17 cellular contexts compared by ENCODE assay signal in genomic region chr10:103699611-103700435, GRCh38.
A peak's percentile ranks its signal among the peaks of the same experiment; 100 is the strongest.
DNase-seq lines count a peak whose midpoint lies in the region; ATAC-seq, FAIRE-seq and TF ChIP-seq lines count a peak whose summit lies in the region.
"Had no signal": no experiment of that assay in that cellular context is flagged by ENCODE, and none has a peak within 500 bp of the region (broad histone marks: within the 10 kb centered on the region; RNA-seq: fewer than 3 reads in every experiment).

No MANE protein-coding gene starts in this region.

- ATAC-seq in HCT116, result no peak
- ATAC-seq: naive thymus-derived CD4-positive, alpha-beta T cell; stimulated activated naive CD8-positive, alpha-beta T cell treated with anti-CD3 and anti-CD28 coated beads, Interleukin-15, Interleukin-2, amounts not matched to agents 100 U/mL and 50 U/mL, for 24 hours had no signal

- intact Hi-C loops in HCT116 (cut with micrococcal nuclease), result no loop called here

- H3K9me3 ChIP-seq in HCT116 (ENCODE audit: control insufficient read depth in 1 of 2, insufficient read depth in 1 of 2, low read depth in 1 of 2, low read length in 2 of 2) (no peaks in the 10 kb centered on the region), astrocyte (ENCODE audit: insufficient read depth, low read depth, low read length) (peaks cover 8% of the 10 kb centered on the region)

- no peaks in the 10 kb centered on the region for H3K79me2 ChIP-seq in HCT116 (ENCODE audit: insufficient read depth, low read length)
- H3K79me2 ChIP-seq in astrocyte (ENCODE audit: insufficient read depth, low read length), result no peaks in the 10 kb centered on the region

- TF ChIP-seq RAD21 in HCT116 (IDR thresholded peaks at IDR 0.05; ENCODE audit: low read depth), result no peak

- no peak for TF ChIP-seq POLR2A in HCT116 (IDR thresholded peaks at IDR 0.05; ENCODE audit: borderline replicate concordance, extremely low read depth, insufficient read depth, insufficient read length)

- CTCF ChIA-PET in HCT116 (lab: Charles Lee) (interaction anchor here (1.0 to 1.7 kb wide), 6 partner anchors 8 to 101 kb away, joined by 3 to 7 read pairs (median 3); no protein-coding TSS in a partner anchor), HEK293T (lab: Yijun Ruan, JAX) (interaction anchor here (0.8 to 1.0 kb wide), 2 partner anchors 14 to 174 kb away, joined by 3 to 4 read pairs; no protein-coding TSS in a partner anchor)

- H3K9me2 ChIP-seq in HCT116 (ENCODE audit: insufficient read depth), result no peaks in the 10 kb centered on the region

- H2AFZ ChIP-seq in HCT116 (ENCODE audit: low read depth, low read length, poor library complexity, severe bottlenecking), result no peak overlapping the region
- no peak overlapping the region for H2AFZ ChIP-seq in astrocyte (ENCODE audit: low read depth, low read length)

- H3K27ac ChIP-seq in HCT116 (ENCODE audit: low read depth, low read length) (no peak overlapping the region), astrocyte (ENCODE audit: low read depth, low read length) (no peak overlapping the region)

- H3K9me3 Mint-ChIP-seq in astrocyte (ENCODE audit: unreplicated experiment), result no peaks in the 10 kb centered on the region
- H3K9me3 Mint-ChIP-seq: naive thymus-derived CD4-positive, alpha-beta T cell had no signal

- H3K36me3 Mint-ChIP-seq in astrocyte (ENCODE audit: low read depth, unreplicated experiment), result no peaks in the 10 kb centered on the region

- H3K4me3 Mint-ChIP-seq in astrocyte (ENCODE audit: unreplicated experiment), result no peak overlapping the region
- H3K4me3 Mint-ChIP-seq: naive thymus-derived CD4-positive, alpha-beta T cell had no signal

- POLR2A ChIA-PET in HCT116 (lab: Charles Lee), result interaction anchor here (1.4 kb wide), 1 partner anchor 9 kb away, joined by 3 read pairs; no protein-coding TSS in a partner anchor
- POLR2A ChIA-PET in HEK293T (lab: Yijun Ruan, JAX), result no interaction called here

- H3K4me1 ChIP-seq in HCT116 (ENCODE audit: control insufficient read depth in 1 of 2, insufficient read depth in 2 of 2, low read length in 2 of 2) (peaks cover 24 to 34% of the 10 kb centered on the region in 2 experiments), astrocyte (ENCODE audit: insufficient read depth, low read length) (peaks cover 20% of the 10 kb centered on the region)

- BruUV-seq in HCT116 (replicated peaks; lab: Mats Ljungman, UMichigan), result no TSS peak

- H4K20me1 ChIP-seq in HCT116 (ENCODE audit: insufficient read depth), result no peaks in the 10 kb centered on the region
- peaks cover 5% of the 10 kb centered on the region for H4K20me1 ChIP-seq in astrocyte (ENCODE audit: insufficient read depth, low read length)

- peak overlapping the region; percentile 29 for H3K27ac Mint-ChIP-seq in astrocyte (ENCODE audit: unreplicated experiment)
- H3K27ac Mint-ChIP-seq: naive thymus-derived CD4-positive, alpha-beta T cell had no signal

- DNase-seq in HCT116 (ENCODE audit: low read depth, low spot score) (no peak), astrocyte (ENCODE audit: low read depth) (no peak), globus pallidus (ENCODE audit: low spot score) (peak; percentile 90), retinal pigment epithelial cell (ENCODE audit: low read depth) (no peak), NCI-H510A treated with DMSO at 0.1 percent for 48 hours (lab: John Stamatoyannopoulos, UW) (no peak), NK-92 (lab: John Stamatoyannopoulos, UW; ENCODE audit: unreplicated experiment) (no peak), HEK293T (ENCODE audit: extremely low spot score) (no peak)
- DNase-seq in stimulated activated naive CD4-positive, alpha-beta T cell treated with Interleukin-2 at 50 U/mL for 16 hours (lab: John Stamatoyannopoulos, UW), result no peak
- DNase-seq: activated CD4-positive, alpha-beta T cell treated with anti-CD3 and anti-CD28 coated beads, Interleukin-2, amount 50 U/mL, for 4 hours; activated T-cell treated with anti-CD3 and anti-CD28 coated beads, Interleukin-2, amount 50 U/mL, for 48 hours; amniotic stem cell; glutamatergic neuron; naive thymus-derived CD4-positive, alpha-beta T cell; NCI-H2029; NCI-H748 treated with DMSO at 0.1 percent for 48 hours; Right ventricle myocardium superior; stimulated activated naive CD8-positive, alpha-beta T cell treated with anti-CD3 and anti-CD28 coated beads, Interleukin-15, Interleukin-2, amounts not matched to agents 100 U/mL and 50 U/mL, for 24 hours had no signal

- RAD21 ChIA-PET in HCT116 (lab: Charles Lee; ENCODE audit: low non-redundant PET in 1 of 2, low total read pairs in 2 of 2, uncharacterized antibody in 2 of 2, unreplicated experiment in 2 of 2), result no interaction called here

- H3K4me3 ChIP-seq in HCT116 (replicated peaks in 1 of 2; ENCODE audit: low read depth in 1 of 2, low read length in 2 of 2) (no peak overlapping the region), astrocyte (ENCODE audit: insufficient read depth, low read depth, low read length) (no peak overlapping the region), retinal pigment epithelial cell (ENCODE audit: low read length) (no peak overlapping the region)

- H3K9ac ChIP-seq in HCT116 (ENCODE audit: low read length), result no peak overlapping the region
- no peak overlapping the region for H3K9ac ChIP-seq in astrocyte (ENCODE audit: low read length)

- H3K27me3 ChIP-seq in HCT116 (ENCODE audit: insufficient read depth, low read length) (no peaks in the 10 kb centered on the region), astrocyte (ENCODE audit: insufficient read depth, low read length) (peaks cover 2% of the 10 kb centered on the region)

- peaks cover 2% of the 10 kb centered on the region for H3K27me3 Mint-ChIP-seq in astrocyte (ENCODE audit: low read depth, unreplicated experiment)

- H3K4me2 ChIP-seq in HCT116 (ENCODE audit: low read length), result no peak overlapping the region
- H3K4me2 ChIP-seq in astrocyte (ENCODE audit: low read length), result no peak overlapping the region

- H3K36me3 ChIP-seq in HCT116 (ENCODE audit: control insufficient read depth in 1 of 2, insufficient read depth in 2 of 2, low read length in 2 of 2) (no peaks in the 10 kb centered on the region), astrocyte (ENCODE audit: insufficient read depth, low read length) (no peaks in the 10 kb centered on the region)

- FAIRE-seq in astrocyte (lab: Jason Lieb, UNC), result no peak

- peaks cover 21% of the 10 kb centered on the region for H3K4me1 Mint-ChIP-seq in astrocyte (ENCODE audit: low read depth, unreplicated experiment)

- TF ChIP-seq CTCF in HCT116 (IDR thresholded peaks at IDR 0.05 in 2 of 3, conservative IDR thresholded peaks at IDR 0.05 in 1 of 3; ENCODE audit: borderline replicate concordance in 1 of 3, insufficient read depth in 1 of 3, low read depth in 2 of 3, low read length in 2 of 3) (peak in 2 of 3 experiments; percentile 20 to 35; a peak in 2 of 6 replicates), astrocyte (IDR thresholded peaks at IDR 0.05; ENCODE audit: insufficient read depth, low read depth, low read length) (peak; percentile 14), retinal pigment epithelial cell (conservative IDR thresholded peaks at IDR 0.05; ENCODE audit: low read depth, low read length) (peak; percentile 18)

TF ChIP-seq in HCT116, 20 proteins besides CTCF, POLR2A, EP300 and RAD21 (continues in another document):
- TF ChIP-seq SP1 (IDR thresholded peaks at IDR 0.05; ENCODE audit: low read depth) (no peak), ATF3 (IDR thresholded peaks at IDR 0.05) (no peak), JUND (IDR thresholded peaks at IDR 0.05) (no peak), SRF (IDR thresholded peaks at IDR 0.05; ENCODE audit: low read depth) (no peak), TCF7L2 (IDR thresholded peaks at IDR 0.05; ENCODE audit: borderline replicate concordance, extremely low read depth, insufficient read depth, insufficient read length) (no peak), ELF1 (IDR thresholded peaks at IDR 0.05; ENCODE audit: borderline replicate concordance, low read depth) (no peak)

TF ChIP-seq in HEK293T, 16 proteins besides CTCF, POLR2A, EP300 and RAD21:
- TF ChIP-seq FOXM1 (IDR thresholded peaks at IDR 0.05; ENCODE audit: borderline replicate concordance) (no peak), SUZ12 (IDR thresholded peaks at IDR 0.05) (no peak), NFRKB (IDR thresholded peaks at IDR 0.05) (no peak), LEF1 (IDR thresholded peaks at IDR 0.05; ENCODE audit: borderline replicate concordance) (no peak), SP1 (IDR thresholded peaks at IDR 0.05) (no peak), HDGF (IDR thresholded peaks at IDR 0.05; ENCODE audit: borderline replicate concordance) (no peak), FOXK2 (IDR thresholded peaks at IDR 0.05) (no peak), PKNOX1 (IDR thresholded peaks at IDR 0.05) (no peak), ELF4 (IDR thresholded peaks at IDR 0.05) (no peak), TARDBP (IDR thresholded peaks at IDR 0.05) (no peak), ZNF384 (IDR thresholded peaks at IDR 0.05) (no peak), CTBP1 (IDR thresholded peaks at IDR 0.05; ENCODE audit: borderline replicate concordance) (no peak), FOXA1 (IDR thresholded peaks at IDR 0.05) (no peak)
